Comparison of ENCODE assay signal across 9 cellular contexts in genomic region chr3:173589116-173589515, GRCh38.
"Had no signal": no experiment of that assay in that cellular context is flagged by ENCODE, and none has a peak within 500 bp of the region (broad histone marks: within the 10 kb centered on the region; RNA-seq: fewer than 3 reads in every experiment).

No MANE protein-coding gene starts in this region.

- H3K4me3 ChIP-seq: GM23248, HAP-1, K562 had no signal

- ATAC-seq: HCT116, K562 had no signal

- H3K27ac ChIP-seq: GM23248 had no signal

- H3K36me3 ChIP-seq: HAP-1 had no signal

- DNase-seq: GM23248, GOT3, H7, HFFc6, IMR-90, KG1 had no signal

- H3K9me3 ChIP-seq: HAP-1 had no signal

- H3K9ac ChIP-seq: GM23248 had no signal
